31 cellular contexts compared by ENCODE assay signal in genomic region chr3:176690470-176690869, GRCh38.
"Had no signal": no experiment of that assay in that cellular context is flagged by ENCODE, and none has a peak within 500 bp of the region (broad histone marks: within the 10 kb centered on the region; RNA-seq: fewer than 3 reads in every experiment).

No MANE protein-coding gene starts in this region.

- H3K9me3 ChIP-seq: body of pancreas, esophagus muscularis mucosa, gastrocnemius medialis, heart left ventricle had no signal

- DNase-seq: activated CD4-positive, alpha-beta memory T cell treated with anti-CD3 and anti-CD28 coated beads, Interleukin-2, amount 10 ng/mL, durations not matched to agents 7 days and 5 days; activated CD4-positive, alpha-beta T cell treated with anti-CD3 and anti-CD28 coated beads for 4 hours; activated CD4-positive, alpha-beta T cell treated with anti-CD3 and anti-CD28 coated beads, Interleukin-2, amount 10 ng/mL, durations not matched to agents 7 days and 5 days; activated CD4-positive, alpha-beta T cell treated with anti-CD3 and anti-CD28 coated beads, Interleukin-2, amount 50 U/mL, for 4 hours; activated CD4-positive, CD25-positive, alpha-beta regulatory T cell; activated CD4-positive, CD25-positive, alpha-beta regulatory T cell treated with anti-CD3 and anti-CD28 coated beads, Interleukin-2, amount 50 U/mL, for 72 hours; activated CD8-positive, alpha-beta memory T cell treated with anti-CD3 and anti-CD28 coated beads, Interleukin-2, amount 50 U/mL, for 48 hours; activated gamma-delta T cell; activated naive CD4-positive, alpha-beta T cell; activated naive CD4-positive, alpha-beta T cell treated with anti-CD3 and anti-CD28 coated beads, Interleukin-2, amount 10 ng/mL, durations not matched to agents 7 days and 5 days; activated naive CD8-positive, alpha-beta T cell treated with anti-CD3 and anti-CD28 coated beads, Interleukin-2, amount 10 ng/mL, durations not matched to agents 7 days and 5 days; activated T-cell treated with anti-CD3 and anti-CD28 coated beads for 4 hours; activated T-cell treated with anti-CD3 and anti-CD28 coated beads, Interleukin-2, amount 50 U/mL, for 24 hours; activated T-cell treated with anti-CD3 and anti-CD28 coated beads, Interleukin-2, amount 50 U/mL, for 72 hours; amygdala; aorta; caudate nucleus; cortex of kidney; dermis blood vessel endothelial cell; effector CD4-positive, alpha-beta T cell; effector memory CD8-positive, alpha-beta T cell; erythroblast; foreskin keratinocyte; gastrocnemius medialis; glutamatergic neuron; heart left ventricle; T-cell; T-helper 9 cell had no signal

- H3K27me3 ChIP-seq: body of pancreas, esophagus muscularis mucosa, foreskin keratinocyte, gastrocnemius medialis, heart left ventricle had no signal

- H3K4me1 ChIP-seq: body of pancreas, esophagus muscularis mucosa, foreskin keratinocyte, gastrocnemius medialis had no signal

- H3K27ac ChIP-seq: body of pancreas, esophagus muscularis mucosa, foreskin keratinocyte, gastrocnemius medialis, heart left ventricle had no signal

- H3K4me3 ChIP-seq: body of pancreas, esophagus muscularis mucosa, gastrocnemius medialis, heart left ventricle had no signal

- ATAC-seq: activated naive CD4-positive, alpha-beta T cell treated with anti-CD3 and anti-CD28 coated beads, Interleukin-2, amount 50 U/mL, for 72 hours; activated T-cell treated with anti-CD3 and anti-CD28 coated beads, Interleukin-2, amount 50 U/mL, for 72 hours; body of pancreas; effector memory CD8-positive, alpha-beta T cell; foreskin keratinocyte; gastrocnemius medialis; T-cell had no signal

- H3K36me3 ChIP-seq: esophagus muscularis mucosa, gastrocnemius medialis, heart left ventricle had no signal
